In the genomic region with DNA sequence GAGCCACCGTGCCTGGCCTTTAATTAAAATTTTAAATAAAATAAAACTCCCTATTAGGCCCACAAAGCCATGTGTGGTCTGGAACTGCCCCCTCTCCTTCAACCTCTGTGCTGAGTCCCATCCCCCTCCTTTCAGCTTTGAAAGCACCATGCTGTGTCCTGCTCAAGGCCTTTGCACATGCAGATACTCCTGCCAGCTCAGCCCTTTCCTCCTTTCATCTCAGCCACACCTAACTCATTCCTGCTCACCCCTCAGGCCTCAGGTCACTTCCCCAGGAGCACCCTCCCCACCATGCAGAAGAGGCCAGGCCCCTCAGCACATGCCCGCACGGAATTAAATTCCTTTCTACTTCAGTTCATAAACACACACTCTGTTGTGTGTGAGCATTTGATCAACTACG, we compare ENCODE assay signal across 2 cellular contexts.
TF ChIP-seq lines count a peak whose summit lies in the region.

No MANE protein-coding gene starts in this region.

TF ChIP-seq in SK-N-SH, 30 proteins besides CTCF, POLR2A, EP300 and RAD21 (continued from another document):
- no peak for TF ChIP-seq YY1 (IDR thresholded peaks at IDR 0.05; ENCODE audit: low read depth)
- TF ChIP-seq RCOR1 (IDR thresholded peaks at IDR 0.05; ENCODE audit: low read length): no peak
- no peak for TF ChIP-seq ELF1 (IDR thresholded peaks at IDR 0.05)
- no peak for TF ChIP-seq EZH2phosphoT487 (IDR thresholded peaks at IDR 0.05; ENCODE audit: borderline replicate concordance, low read depth)

TF ChIP-seq in SK-N-SH treated with all-trans-retinoic acid at 6 μM for 48 hours, 23 proteins besides CTCF, POLR2A, EP300 and RAD21 (continued from another document):
- TF ChIP-seq CSRNP3 (CRISPR knock-in tag; IDR thresholded peaks at IDR 0.05) (no peak), TCF4 (CRISPR knock-in tag; IDR thresholded peaks at IDR 0.05; ENCODE audit: borderline replicate concordance) (no peak), ARNTL (CRISPR knock-in tag; IDR thresholded peaks at IDR 0.05; ENCODE audit: borderline replicate concordance, low read depth) (no peak), TSHZ2 (CRISPR knock-in tag; IDR thresholded peaks at IDR 0.05) (no peak), PPARA (CRISPR knock-in tag; IDR thresholded peaks at IDR 0.05; ENCODE audit: borderline replicate concordance) (no peak), ZNF565 (CRISPR knock-in tag; conservative IDR thresholded peaks at IDR 0.05; ENCODE audit: low read depth) (no peak), RARB (CRISPR knock-in tag; IDR thresholded peaks at IDR 0.05) (no peak), ZNF8 (CRISPR knock-in tag; IDR thresholded peaks at IDR 0.05) (no peak), CSDC2 (CRISPR knock-in tag; IDR thresholded peaks at IDR 0.05) (no peak), ESRRG (CRISPR knock-in tag; IDR thresholded peaks at IDR 0.05) (no peak), ZFP3 (CRISPR knock-in tag; IDR thresholded peaks at IDR 0.05) (no peak)
- TF ChIP-seq, protein P1, sequence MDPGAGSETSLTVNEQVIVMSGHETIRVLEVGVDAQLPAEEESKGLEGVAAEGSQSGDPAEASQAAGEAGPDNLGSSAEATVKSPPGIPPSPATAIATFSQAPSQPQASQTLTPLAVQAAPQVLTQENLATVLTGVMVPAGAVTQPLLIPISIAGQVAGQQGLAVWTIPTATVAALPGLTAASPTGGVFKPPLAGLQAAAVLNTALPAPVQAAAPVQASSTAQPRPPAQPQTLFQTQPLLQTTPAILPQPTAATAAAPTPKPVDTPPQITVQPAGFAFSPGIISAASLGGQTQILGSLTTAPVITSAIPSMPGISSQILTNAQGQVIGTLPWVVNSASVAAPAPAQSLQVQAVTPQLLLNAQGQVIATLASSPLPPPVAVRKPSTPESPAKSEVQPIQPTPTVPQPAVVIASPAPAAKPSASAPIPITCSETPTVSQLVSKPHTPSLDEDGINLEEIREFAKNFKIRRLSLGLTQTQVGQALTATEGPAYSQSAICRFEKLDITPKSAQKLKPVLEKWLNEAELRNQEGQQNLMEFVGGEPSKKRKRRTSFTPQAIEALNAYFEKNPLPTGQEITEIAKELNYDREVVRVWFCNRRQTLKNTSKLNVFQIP (CRISPR knock-in tag; IDR thresholded peaks at IDR 0.05; ENCODE audit: borderline replicate concordance, low read depth): no peak
- TF ChIP-seq, protein P2, sequence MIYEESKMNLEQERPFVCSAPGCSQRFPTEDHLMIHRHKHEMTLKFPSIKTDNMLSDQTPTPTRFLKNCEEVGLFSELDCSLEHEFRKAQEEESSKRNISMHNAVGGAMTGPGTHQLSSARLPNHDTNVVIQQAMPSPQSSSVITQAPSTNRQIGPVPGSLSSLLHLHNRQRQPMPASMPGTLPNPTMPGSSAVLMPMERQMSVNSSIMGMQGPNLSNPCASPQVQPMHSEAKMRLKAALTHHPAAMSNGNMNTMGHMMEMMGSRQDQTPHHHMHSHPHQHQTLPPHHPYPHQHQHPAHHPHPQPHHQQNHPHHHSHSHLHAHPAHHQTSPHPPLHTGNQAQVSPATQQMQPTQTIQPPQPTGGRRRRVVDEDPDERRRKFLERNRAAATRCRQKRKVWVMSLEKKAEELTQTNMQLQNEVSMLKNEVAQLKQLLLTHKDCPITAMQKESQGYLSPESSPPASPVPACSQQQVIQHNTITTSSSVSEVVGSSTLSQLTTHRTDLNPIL (CRISPR knock-in tag; IDR thresholded peaks at IDR 0.05; ENCODE audit: low read depth): no peak
